Comparison of ENCODE assay signal across 8 cellular contexts in the genomic region with DNA sequence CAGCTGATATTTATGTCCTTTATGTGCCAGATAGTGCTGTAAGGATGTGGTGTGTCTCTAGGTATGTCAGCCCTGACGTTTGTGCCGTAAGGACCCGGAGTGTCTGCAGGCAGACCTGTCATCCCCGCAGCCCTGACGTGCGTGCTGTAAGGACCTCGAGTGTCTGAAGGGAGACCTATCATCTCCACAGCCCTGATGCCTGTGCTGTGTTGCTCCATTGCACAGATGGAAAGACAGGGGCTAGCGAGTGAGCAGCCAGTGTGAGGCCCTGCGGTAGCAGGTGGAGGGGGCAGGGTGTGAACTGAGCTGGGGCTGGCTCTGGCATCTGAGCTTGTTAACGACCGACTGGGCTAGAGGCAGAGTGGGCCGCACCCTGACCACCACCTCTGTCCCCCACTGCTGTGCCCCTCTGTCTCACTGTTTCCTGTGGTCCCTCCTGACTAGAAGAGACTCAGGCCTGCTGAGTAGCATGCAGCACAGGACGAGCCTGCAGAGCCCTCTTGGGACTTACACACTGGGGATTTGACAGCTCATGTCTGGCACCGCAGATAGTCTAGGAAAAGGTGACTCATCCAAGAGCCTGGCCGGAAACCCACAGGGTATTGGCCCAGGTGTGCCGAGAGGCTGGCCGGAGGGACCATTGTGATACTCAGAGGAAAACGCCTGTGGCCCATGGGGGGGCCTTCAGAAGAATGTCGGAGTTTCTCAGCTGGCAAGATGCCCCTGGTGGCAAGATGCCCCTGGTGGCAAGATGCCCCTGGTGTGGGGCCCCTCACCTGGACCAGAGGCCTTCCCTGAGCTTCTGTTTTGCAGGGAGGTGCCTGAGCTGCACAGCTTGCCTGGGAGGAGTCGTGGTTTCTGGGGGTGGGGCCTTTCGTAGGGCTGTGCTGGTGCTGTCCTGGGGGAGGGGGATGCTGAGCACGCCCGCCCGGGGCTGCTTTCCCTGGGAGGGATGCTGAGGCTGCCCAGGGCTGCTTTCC. TPM values are rescaled to one million over a fixed set of nuclear protein-coding genes. Genes with fewer than 3 reads are reported as not detected.
DNase-seq lines count a peak whose midpoint lies in the region; ATAC-seq lines count a peak whose summit lies in the region.

No MANE protein-coding gene starts in this region.

- peak; percentile 78 for DNase-seq in DMS53 treated with DMSO at 0.1 percent for 48 hours (lab: John Stamatoyannopoulos, UW; ENCODE audit: unreplicated experiment)
- peak; percentile 41 for DNase-seq in SK-N-DZ (ENCODE audit: low spot score)
- peak; percentile 65 for DNase-seq in amniotic stem cell (lab: John Stamatoyannopoulos, UW)
- peak; percentile 89 for DNase-seq in iris pigment epithelial cell (ENCODE audit: low read depth)
- DNase-seq in stimulated activated CD8-positive, alpha-beta memory T cell treated with anti-CD3 and anti-CD28 coated beads, Interleukin-4, amount 100 ng/mL, for 24 hours (ENCODE audit: low read depth) = peak; percentile 46
- DNase-seq in cerebellar cortex (ENCODE audit: low spot score) = no peak

- ATAC-seq in GM19455 (IDR thresholded peaks at IDR 0.05; ENCODE audit: unreplicated experiment) (peak; percentile 70), HG03460 (IDR thresholded peaks at IDR 0.05; ENCODE audit: unreplicated experiment) (peak; percentile 63)

RNA-seq across cellular contexts. Expression of a gene that starts 34.3 kb away (rescaled TPM):
- 23.6 and 25.3 TPM in 2 replicates for polyA plus RNA-seq in SK-N-DZ (2014; cell fraction: cytosol; rRNA removed)
- 13.8 and 15.2 TPM in 2 replicates for polyA plus RNA-seq in SK-N-DZ (2014; cell fraction: nucleus; rRNA removed)
